2 cellular contexts compared by ENCODE assay signal in genomic region chr3:72411843-72412242, GRCh38.
TF ChIP-seq lines count a peak whose summit lies in the region.

No MANE protein-coding gene starts in this region.

TF ChIP-seq in GM23338, 12 proteins besides CTCF, POLR2A, EP300 and RAD21 (continued from another document):
- no peak for TF ChIP-seq ZNF462 (CRISPR knock-in tag; IDR thresholded peaks at IDR 0.05)
- no peak for TF ChIP-seq ZNF331 (CRISPR knock-in tag; IDR thresholded peaks at IDR 0.05; ENCODE audit: low read depth)
- TF ChIP-seq NANOG (IDR thresholded peaks at IDR 0.05; ENCODE audit: borderline replicate concordance): no peak
- TF ChIP-seq POLR2AphosphoS5 (IDR thresholded peaks at IDR 0.05; ENCODE audit: low read depth): no peak
- no peak for TF ChIP-seq STAT1 (IDR thresholded peaks at IDR 0.05; ENCODE audit: unreplicated experiment)
- TF ChIP-seq CREB1 (CRISPR knock-in tag; IDR thresholded peaks at IDR 0.05; ENCODE audit: low read depth): no peak
- no peak for TF ChIP-seq EZH2phosphoT487 (IDR thresholded peaks at IDR 0.05; ENCODE audit: unreplicated experiment)
- TF ChIP-seq REST (IDR thresholded peaks at IDR 0.05; ENCODE audit: unreplicated experiment): no peak
- TF ChIP-seq ETS1 (IDR thresholded peaks at IDR 0.05): no peak
- no peak for TF ChIP-seq JUNB (IDR thresholded peaks at IDR 0.05; ENCODE audit: unreplicated experiment)
- TF ChIP-seq EZH2 (IDR thresholded peaks at IDR 0.05; ENCODE audit: low read depth, unreplicated experiment): no peak

TF ChIP-seq in WTC11, 78 proteins besides CTCF, POLR2A, EP300 and RAD21:
- TF ChIP-seq E2F1 (CRISPR knock-in tag; IDR thresholded peaks at IDR 0.05) (no peak), FOXP4 (CRISPR knock-in tag; IDR thresholded peaks at IDR 0.05) (no peak), NR2C2 (CRISPR knock-in tag; IDR thresholded peaks at IDR 0.05) (no peak), ZNF425 (CRISPR knock-in tag; conservative IDR thresholded peaks at IDR 0.05) (no peak), OVOL2 (CRISPR knock-in tag; IDR thresholded peaks at IDR 0.05; ENCODE audit: borderline replicate concordance) (no peak), ATF6 (CRISPR knock-in tag; IDR thresholded peaks at IDR 0.05) (no peak), NFE2L1 (CRISPR knock-in tag; IDR thresholded peaks at IDR 0.05) (no peak), SOX15 (CRISPR knock-in tag; IDR thresholded peaks at IDR 0.05) (no peak), ZMAT4 (CRISPR knock-in tag; IDR thresholded peaks at IDR 0.05) (no peak), KAT7 (CRISPR knock-in tag; IDR thresholded peaks at IDR 0.05; ENCODE audit: borderline replicate concordance) (no peak), TEAD1 (CRISPR knock-in tag; IDR thresholded peaks at IDR 0.05) (no peak), USF2 (CRISPR knock-in tag; IDR thresholded peaks at IDR 0.05) (no peak), CBFB (CRISPR knock-in tag; IDR thresholded peaks at IDR 0.05; ENCODE audit: low read depth) (no peak)
